In the genomic region with DNA sequence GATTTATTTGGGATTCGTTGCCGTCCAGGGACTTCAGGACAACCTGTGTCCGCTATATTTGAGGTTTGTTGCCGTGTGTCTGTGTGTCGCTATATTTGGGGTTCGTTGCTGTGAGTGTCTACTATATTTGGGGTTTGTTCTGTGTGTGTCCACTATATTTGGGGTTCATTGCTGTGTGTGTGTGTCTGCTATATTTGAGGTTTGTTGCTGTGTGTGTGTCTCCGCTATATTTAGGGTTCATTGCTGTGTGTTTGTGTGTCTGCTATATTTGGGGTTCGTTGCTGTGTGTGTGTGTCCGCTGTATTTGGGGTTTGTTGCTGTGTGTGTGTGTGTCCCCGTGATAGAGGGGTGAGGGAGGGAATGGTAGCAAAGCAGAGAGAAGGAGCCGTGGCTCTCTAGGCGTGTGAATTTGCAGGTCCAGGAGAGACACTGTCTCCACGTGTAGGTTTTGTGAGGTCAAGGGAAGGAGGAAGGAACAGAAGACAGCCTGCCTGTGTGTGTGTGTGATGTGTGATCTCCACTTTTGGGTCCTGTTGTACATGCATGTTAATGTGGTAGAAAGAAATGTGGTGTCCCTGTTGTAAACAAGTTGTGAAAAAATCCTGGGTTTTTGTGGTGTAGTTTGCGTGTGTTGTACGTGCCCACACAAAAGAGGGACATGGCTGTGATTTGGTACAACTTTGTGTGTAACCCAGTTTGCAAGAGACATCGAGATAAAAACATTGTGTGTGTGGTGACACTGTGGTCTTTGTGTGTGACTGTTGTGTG, we compare ENCODE assay signal across 10 cellular contexts. TPM values are rescaled to one million over a fixed set of nuclear protein-coding genes. Genes with fewer than 3 reads are reported as not detected.
DNase-seq lines count a peak whose midpoint lies in the region; ATAC-seq and TF ChIP-seq lines count a peak whose summit lies in the region.
"Had no signal": no experiment of that assay in that cellular context is flagged by ENCODE, and none has a peak within 500 bp of the region (broad histone marks: within the 10 kb centered on the region; RNA-seq: fewer than 3 reads in every experiment).

No MANE protein-coding gene starts in this region.

- H3K36me3 ChIP-seq in Caco-2 (ENCODE audit: control insufficient read depth, insufficient read depth, low read length) (no peaks in the 10 kb centered on the region), NT2/D1 (ENCODE audit: insufficient read depth, insufficient read length, low read length) (no peaks in the 10 kb centered on the region), esophagus squamous epithelium (no peaks in the 10 kb centered on the region), prostate gland (no peaks in the 10 kb centered on the region)

- TF ChIP-seq CTCF in Caco-2 (IDR thresholded peaks at IDR 0.05; ENCODE audit: insufficient read depth in 1 of 2, low read depth in 1 of 2, low read length in 1 of 2, severe bottlenecking in 1 of 2, unreplicated experiment in 1 of 2): no peak
- no peak for TF ChIP-seq CTCF in esophagus squamous epithelium (IDR thresholded peaks at IDR 0.05)
- no peak for TF ChIP-seq CTCF in prostate gland (IDR thresholded peaks at IDR 0.05)
- no peak for TF ChIP-seq CTCF in glutamatergic neuron (IDR thresholded peaks at IDR 0.05; ENCODE audit: partially characterized antibody, unreplicated experiment)

- TSS peak; percentile 47 for BruUV-seq in Caco-2 (replicated peaks; lab: Mats Ljungman, UMichigan)

- DNase-seq in Caco-2 (no peak), NT2/D1 (ENCODE audit: low read depth, low spot score) (no peak), esophagus squamous epithelium (lab: John Stamatoyannopoulos, UW) (no peak), prostate gland (ENCODE audit: low spot score) (no peak), hepatic stellate cell (ENCODE audit: low spot score) (no peak), glutamatergic neuron (no peak), T-helper 9 cell (no peak)
- DNase-seq: GOT3 had no signal

- H3K4me3 Mint-ChIP-seq in Caco-2 (ENCODE audit: unreplicated experiment) (no peak overlapping the region), glutamatergic neuron (ENCODE audit: unreplicated experiment) (no peak overlapping the region)
- H3K4me3 Mint-ChIP-seq: IgD-negative memory B cell had no signal

- no peaks in the 10 kb centered on the region for H3K4me1 ChIP-seq in Caco-2
- H3K4me1 ChIP-seq in NT2/D1 (ENCODE audit: insufficient read depth, insufficient read length): peaks cover 14% of the 10 kb centered on the region
- peaks cover 8 to 48% (median 29%) of the 10 kb centered on the region in 3 donors for H3K4me1 ChIP-seq in esophagus squamous epithelium
- H3K4me1 ChIP-seq in prostate gland (replicated peaks): peaks cover 18% of the 10 kb centered on the region

- TF ChIP-seq POLR2A in esophagus squamous epithelium (IDR thresholded peaks at IDR 0.05) (no peak), prostate gland (IDR thresholded peaks at IDR 0.05) (no peak)

- no peaks in the 10 kb centered on the region for H3K27me3 Mint-ChIP-seq in Caco-2 (ENCODE audit: insufficient read depth, unreplicated experiment)
- H3K27me3 Mint-ChIP-seq in glutamatergic neuron (ENCODE audit: unreplicated experiment): no peaks in the 10 kb centered on the region
- H3K27me3 Mint-ChIP-seq: IgD-negative memory B cell had no signal

- CTCF ChIA-PET in Caco-2 (lab: Charles Lee): no interaction called here

- intact Hi-C loops in Caco-2 (cut with micrococcal nuclease; ENCODE audit: unreplicated experiment): no loop called here
- intact Hi-C loops in esophagus squamous epithelium (cut with DNase I): no loop called here
- intact Hi-C loops in prostate gland (cut with DNase I): no loop called here

- H3K27ac Mint-ChIP-seq in Caco-2 (ENCODE audit: unreplicated experiment) (no peak overlapping the region), glutamatergic neuron (ENCODE audit: unreplicated experiment) (no peak overlapping the region)
- H3K27ac Mint-ChIP-seq: IgD-negative memory B cell had no signal

- peak overlapping the region; percentile 53 for H3K4me3 ChIP-seq in Caco-2 (ENCODE audit: low read depth, low read length)
- H3K4me3 ChIP-seq in NT2/D1 (ENCODE audit: insufficient read length, low read depth): peak overlapping the region; percentile 80
- H3K4me3 ChIP-seq in esophagus squamous epithelium: peak overlapping the region; percentile 66 to 100 (median 80)
- H3K4me3 ChIP-seq in prostate gland: peak overlapping the region; percentile 77 to 85

- H3K36me3 Mint-ChIP-seq in Caco-2 (ENCODE audit: insufficient read depth, unreplicated experiment) (no peaks in the 10 kb centered on the region), glutamatergic neuron (ENCODE audit: unreplicated experiment) (no peaks in the 10 kb centered on the region)
- H3K36me3 Mint-ChIP-seq: IgD-negative memory B cell had no signal

- H3K27ac ChIP-seq in esophagus squamous epithelium: peak overlapping the region; percentile 85 to 93 (median 91)
- H3K27ac ChIP-seq in prostate gland: no peak overlapping the region

- H3K27me3 ChIP-seq in Caco-2 (replicated peaks; ENCODE audit: control insufficient read depth, insufficient read depth, low read length) (no peaks in the 10 kb centered on the region), NT2/D1 (ENCODE audit: insufficient read depth, insufficient read length) (peaks cover 6% of the 10 kb centered on the region), esophagus squamous epithelium (peaks cover 0 to 10% (median 0%) of the 10 kb centered on the region in 4 donors), prostate gland (replicated peaks; ENCODE audit: insufficient read depth) (no peaks in the 10 kb centered on the region)

- POLR2A ChIA-PET in Caco-2 (lab: Charles Lee): interaction anchor here (1.4 kb wide), 1 partner anchor 95 kb away, joined by 7 read pairs; no protein-coding TSS in a partner anchor

- ATAC-seq in HG03571 (IDR thresholded peaks at IDR 0.05; ENCODE audit: unreplicated experiment): no peak

- H3K9ac ChIP-seq in NT2/D1 (ENCODE audit: insufficient read length, low read depth): no peak overlapping the region

- H3K9me3 ChIP-seq in Caco-2: no peaks in the 10 kb centered on the region
- no peaks in the 10 kb centered on the region for H3K9me3 ChIP-seq in NT2/D1 (ENCODE audit: insufficient read depth, low read length)
- H3K9me3 ChIP-seq in esophagus squamous epithelium: no peaks in the 10 kb centered on the region
- H3K9me3 ChIP-seq in prostate gland: no peaks in the 10 kb centered on the region

- 39 to 43% methylated on average over 14 to 16 of the region's 16 CpGs for WGBS in esophagus squamous epithelium, 2 donors
- 49% methylated on average over 16 of the region's 16 CpGs for WGBS in prostate gland

- H3K9me3 Mint-ChIP-seq in Caco-2 (ENCODE audit: unreplicated experiment) (no peaks in the 10 kb centered on the region), glutamatergic neuron (ENCODE audit: unreplicated experiment) (peaks cover 2% of the 10 kb centered on the region)
- H3K9me3 Mint-ChIP-seq: IgD-negative memory B cell had no signal

- peaks cover 7% of the 10 kb centered on the region for H3K4me1 Mint-ChIP-seq in Caco-2 (ENCODE audit: low read depth, unreplicated experiment)
- H3K4me1 Mint-ChIP-seq in glutamatergic neuron (ENCODE audit: low read depth, unreplicated experiment): peaks cover 17% of the 10 kb centered on the region

RNA-seq across cellular contexts. Expression of a gene that starts 56.2 kb away (rescaled TPM):
- total RNA-seq in Caco-2 (2022) (49.6 and 50.2 TPM in 2 replicates), esophagus squamous epithelium (10 to 100 TPM; 11.3 to 42.2 (median 24.1) TPM), prostate gland (100 to 1,000 TPM; 113 to 146 TPM), glutamatergic neuron (ENCODE audit: unreplicated experiment) (36.1 TPM)

Comparison
In these comparisons a context has a peak if more than half of its experiments do, and no peak if none do; other contexts are left out.
1. H3K27ac ChIP-seq: peak in esophagus squamous epithelium (4 of 4); none in prostate gland (0 of 2).
2. Peak in every context shown above with its lines, with median percentiles within 50 percentile points of each other: H3K4me3 ChIP-seq.